1 cellular context compared by ENCODE assay signal in genomic region chr16:85898521-85899442, GRCh38.
TF ChIP-seq lines count a peak whose summit lies in the region.

Gene IRF8 (plus strand): TSS chr16:85899162. CDS start chr16:85903016, 3,854 bp downstream.

TF ChIP-seq in HEK293, 187 proteins besides CTCF, POLR2A, EP300 and RAD21 (continued from another document):
- TF ChIP-seq ZNF311 (tag by site-specific recombination; IDR thresholded peaks at IDR 0.05; ENCODE audit: borderline replicate concordance) (no peak), ZBTB17 (tag by site-specific recombination; IDR thresholded peaks at IDR 0.05) (peak; percentile 76), ZNF16 (tag by site-specific recombination; IDR thresholded peaks at IDR 0.05; ENCODE audit: low read depth) (no peak), ZFHX2 (tag by site-specific recombination; conservative IDR thresholded peaks at IDR 0.05) (peak; percentile 86), KLF9 (tag by site-specific recombination; IDR thresholded peaks at IDR 0.05; ENCODE audit: low read depth) (no peak), ZBTB21 (tag by site-specific recombination; IDR thresholded peaks at IDR 0.05) (no peak), ZNF335 (tag by site-specific recombination; conservative IDR thresholded peaks at IDR 0.05) (peak; percentile 88), ZNF341 (tag by site-specific recombination; IDR thresholded peaks at IDR 0.05; ENCODE audit: low read depth) (peak; percentile 50), ZNF350 (tag by site-specific recombination; IDR thresholded peaks at IDR 0.05) (no peak), PATZ1 (tag by site-specific recombination; IDR thresholded peaks at IDR 0.05) (peak; percentile 84), ZSCAN4 (tag by site-specific recombination; IDR thresholded peaks at IDR 0.05) (no peak), ZNF76 (tag by site-specific recombination; IDR thresholded peaks at IDR 0.05; ENCODE audit: borderline replicate concordance, low read depth) (0 out of 2 replicates have a peak, but pooled peaks have one; percentile 25), ZBTB26 (tag by site-specific recombination; optimal IDR thresholded peaks at IDR 0.05) (peak; percentile 79), SP3 (tag by site-specific recombination; IDR thresholded peaks at IDR 0.05) (peak; percentile 52), GLIS2 (tag by site-specific recombination; IDR thresholded peaks at IDR 0.05) (peak; percentile 94), ZFP69B (tag by site-specific recombination; IDR thresholded peaks at IDR 0.05) (peak; percentile 22; the same call in 1 of the 2 replicates), ZNF561 (tag by site-specific recombination; IDR thresholded peaks at IDR 0.05; ENCODE audit: borderline replicate concordance) (no peak; the same call in 1 of the 2 replicates), ZBTB6 (tag by site-specific recombination; IDR thresholded peaks at IDR 0.05) (peak; percentile 68; the same call in 1 of the 2 replicates), ZBTB20 (tag by site-specific recombination; IDR thresholded peaks at IDR 0.05) (peak; percentile 58), KLF1 (tag by site-specific recombination; IDR thresholded peaks at IDR 0.05) (peak; percentile 37; the same call in 1 of the 2 replicates), ZNF600 (tag by site-specific recombination; IDR thresholded peaks at IDR 0.05) (peak; percentile 75)
